ENCODE assay signal across 25 cellular contexts in genomic region chr17:66025551-66025950, GRCh38.
"Had no signal": no experiment of that assay in that cellular context is flagged by ENCODE, and none has a peak within 500 bp of the region (broad histone marks: within the 10 kb centered on the region; RNA-seq: fewer than 3 reads in every experiment).

No MANE protein-coding gene starts in this region.

- H3K36me3 ChIP-seq: breast epithelium, suprapubic skin, uterus had no signal

- H3K27me3 ChIP-seq: breast epithelium, gastrocnemius medialis, heart left ventricle, suprapubic skin, transverse colon, uterus had no signal

- H3K36me3 Mint-ChIP-seq: activated naive CD8-positive, alpha-beta T cell treated with anti-CD3 and anti-CD28 coated beads, Interleukin-2, amount 10 ng/mL, durations not matched to agents 7 days and 5 days had no signal

- H3K27ac Mint-ChIP-seq: activated B cell treated with CpG ODN at 0.5 μM for 24 hours; activated CD4-positive, alpha-beta memory T cell treated with anti-CD3 and anti-CD28 coated beads for 36 hours; activated naive CD8-positive, alpha-beta T cell treated with anti-CD3 and anti-CD28 coated beads, Interleukin-2, amount 10 ng/mL, durations not matched to agents 7 days and 5 days; activated T-helper 17 cell treated with anti-CD3 and anti-CD28 coated beads, Interleukin-2, amount 50 U/mL, for 72 hours; dendritic cell treated with granulocyte-macrophage colony-stimulating factor and Interleukin-4, amounts not matched to agents 40 ng/mL and 50 ng/mL, for 4 days; memory B cell; naive B cell; stimulated activated naive CD8-positive, alpha-beta T cell treated with anti-CD3 and anti-CD28 coated beads, Interleukin-15, Interleukin-2, amounts not matched to agents 100 ng/mL and 50 ng/mL, for 24 hours had no signal

- DNase-seq: activated B cell treated with CpG ODN at 0.5 μM for 24 hours; activated CD4-positive, alpha-beta memory T cell treated with anti-CD3 and anti-CD28 coated beads for 36 hours; activated CD4-positive, alpha-beta T cell treated with anti-CD3 and anti-CD28 coated beads for 4 hours; activated naive CD4-positive, alpha-beta T cell treated with Interleukin-2 at 50 U/mL for 16 hours; activated naive CD8-positive, alpha-beta T cell treated with anti-CD3 and anti-CD28 coated beads, Interleukin-2, amount 10 ng/mL, durations not matched to agents 7 days and 5 days; amygdala; cerebellar nuclear complex; effector CD8-positive, alpha-beta T cell; gastrocnemius medialis; heart left ventricle; left ventricle myocardium inferior; naive B cell; retina; T-helper 1 cell; T-helper 9 cell; transverse colon; uterus had no signal

- ATAC-seq: activated T-helper 17 cell treated with anti-CD3 and anti-CD28 coated beads, Interleukin-2, amount 50 U/mL, for 72 hours; esophagus mucosa; gastrocnemius medialis; heart left ventricle had no signal

- H3K4me1 Mint-ChIP-seq: activated B cell treated with CpG ODN at 0.5 μM for 24 hours; activated naive CD8-positive, alpha-beta T cell treated with anti-CD3 and anti-CD28 coated beads, Interleukin-2, amount 10 ng/mL, durations not matched to agents 7 days and 5 days; activated T-helper 17 cell treated with anti-CD3 and anti-CD28 coated beads, Interleukin-2, amount 50 U/mL, for 72 hours; memory B cell; naive B cell; neural crest cell had no signal

- H3K4me3 Mint-ChIP-seq: activated B cell treated with CpG ODN at 0.5 μM for 24 hours; activated CD4-positive, alpha-beta memory T cell treated with anti-CD3 and anti-CD28 coated beads for 36 hours; activated naive CD8-positive, alpha-beta T cell treated with anti-CD3 and anti-CD28 coated beads, Interleukin-2, amount 10 ng/mL, durations not matched to agents 7 days and 5 days; activated T-helper 17 cell treated with anti-CD3 and anti-CD28 coated beads, Interleukin-2, amount 50 U/mL, for 72 hours; dendritic cell treated with granulocyte-macrophage colony-stimulating factor and Interleukin-4, amounts not matched to agents 40 ng/mL and 50 ng/mL, for 4 days; memory B cell; naive B cell; neural crest cell; stimulated activated naive CD8-positive, alpha-beta T cell treated with anti-CD3 and anti-CD28 coated beads, Interleukin-15, Interleukin-2, amounts not matched to agents 100 ng/mL and 50 ng/mL, for 24 hours had no signal

- H3K27ac ChIP-seq: breast epithelium, gastrocnemius medialis, heart left ventricle, left ventricle myocardium inferior, suprapubic skin, transverse colon, uterus had no signal

- H3K27me3 Mint-ChIP-seq: activated B cell treated with CpG ODN at 0.5 μM for 24 hours; activated naive CD8-positive, alpha-beta T cell treated with anti-CD3 and anti-CD28 coated beads, Interleukin-2, amount 10 ng/mL, durations not matched to agents 7 days and 5 days; activated T-helper 17 cell treated with anti-CD3 and anti-CD28 coated beads, Interleukin-2, amount 50 U/mL, for 72 hours; dendritic cell treated with granulocyte-macrophage colony-stimulating factor and Interleukin-4, amounts not matched to agents 40 ng/mL and 50 ng/mL, for 4 days; memory B cell; naive B cell; stimulated activated naive CD8-positive, alpha-beta T cell treated with anti-CD3 and anti-CD28 coated beads, Interleukin-15, Interleukin-2, amounts not matched to agents 100 ng/mL and 50 ng/mL, for 24 hours had no signal

- H3K4me3 ChIP-seq: breast epithelium, gastrocnemius medialis, heart left ventricle, left ventricle myocardium inferior, suprapubic skin, transverse colon, uterus had no signal
